In the genomic region with DNA sequence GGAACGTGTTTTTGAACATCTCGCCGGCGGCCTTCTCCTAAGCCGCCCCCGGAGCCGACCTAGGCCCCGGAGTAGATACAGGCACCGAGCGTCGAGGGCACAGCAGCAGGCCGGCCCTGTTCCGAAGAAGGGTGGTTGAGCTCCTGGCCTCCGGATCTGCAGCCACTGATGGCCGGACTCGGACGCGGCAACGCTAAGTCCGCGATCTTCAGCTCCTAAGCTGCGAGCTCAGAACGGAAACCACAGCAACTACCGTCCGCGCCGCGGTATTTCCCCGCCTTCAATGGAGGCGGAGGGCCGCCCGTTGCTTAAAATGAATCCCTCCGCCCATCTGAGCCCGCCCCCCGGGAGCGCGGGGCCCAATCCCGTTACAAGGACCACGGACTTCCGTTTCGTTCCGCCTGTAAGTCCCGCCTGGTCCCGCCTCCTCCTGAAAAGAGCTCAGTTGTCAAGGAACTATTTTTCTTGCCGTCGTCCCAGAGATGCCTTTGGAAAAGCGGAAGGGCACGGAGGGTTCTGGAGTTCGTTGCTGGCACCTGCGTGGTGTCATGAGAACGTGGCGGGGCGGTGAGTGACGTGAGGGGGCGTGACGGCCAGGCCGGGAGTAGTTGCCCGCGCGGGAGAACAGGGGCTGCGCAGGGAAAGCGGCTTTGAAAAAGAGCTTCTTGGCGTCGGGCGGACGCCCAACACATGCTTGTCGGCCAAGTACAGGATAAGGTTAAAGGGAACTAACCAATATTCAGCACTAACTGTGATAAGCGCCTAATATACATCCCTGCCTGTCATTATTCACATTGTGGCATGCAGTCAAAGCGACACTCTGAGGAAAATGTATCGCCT, we compare ENCODE assay signal across 1 cellular context.
TF ChIP-seq lines count a peak whose summit lies in the region.

TSS of gene CFAP20 (minus strand) at position 285 of the 840 bp plus-strand sequence. CDS start at position 19, 266 bp downstream.

TF ChIP-seq in H1, 55 proteins besides CTCF, POLR2A, EP300 and RAD21 (continues in another document):
- no peak for TF ChIP-seq ATF2 (IDR thresholded peaks at IDR 0.05; ENCODE audit: low read length)
- TF ChIP-seq EZH2 (IDR thresholded peaks at IDR 0.05; ENCODE audit: low read depth, low read length, severe bottlenecking): no peak
- TF ChIP-seq JUND (IDR thresholded peaks at IDR 0.05; ENCODE audit: low read length): no peak
- peak; percentile 89 for TF ChIP-seq POLR2AphosphoS5 (IDR thresholded peaks at IDR 0.05; ENCODE audit: low read depth, low read length)
- peak; percentile 92 for TF ChIP-seq TBP (IDR thresholded peaks at IDR 0.05; ENCODE audit: low read depth, low read length)
- peak; percentile 36 for TF ChIP-seq RBBP5 (IDR thresholded peaks at IDR 0.05; ENCODE audit: borderline replicate concordance, low read depth, low read length)
- TF ChIP-seq E2F6 (IDR thresholded peaks at IDR 0.05): peak; percentile 98
- TF ChIP-seq PHF8 (conservative IDR thresholded peaks at IDR 0.05; ENCODE audit: low read depth, low read length): peak; percentile 89
- TF ChIP-seq SIX5 (IDR thresholded peaks at IDR 0.05; ENCODE audit: low read depth, low read length): no peak
- peak; percentile 93 for TF ChIP-seq CHD2 (IDR thresholded peaks at IDR 0.05; ENCODE audit: low read length)
- TF ChIP-seq RNF2 (IDR thresholded peaks at IDR 0.05; ENCODE audit: borderline replicate concordance, low read depth, low read length, missing control alignments, poor library complexity, severe bottlenecking): no peak
- no peak for TF ChIP-seq CBX5 (IDR thresholded peaks at IDR 0.05; ENCODE audit: low read depth, low read length)
- TF ChIP-seq CREB1 (IDR thresholded peaks at IDR 0.05): peak; percentile 92
- TF ChIP-seq GTF2F1 (IDR thresholded peaks at IDR 0.05; ENCODE audit: borderline replicate concordance, low read depth, low read length): no peak
- TF ChIP-seq, protein P1, sequence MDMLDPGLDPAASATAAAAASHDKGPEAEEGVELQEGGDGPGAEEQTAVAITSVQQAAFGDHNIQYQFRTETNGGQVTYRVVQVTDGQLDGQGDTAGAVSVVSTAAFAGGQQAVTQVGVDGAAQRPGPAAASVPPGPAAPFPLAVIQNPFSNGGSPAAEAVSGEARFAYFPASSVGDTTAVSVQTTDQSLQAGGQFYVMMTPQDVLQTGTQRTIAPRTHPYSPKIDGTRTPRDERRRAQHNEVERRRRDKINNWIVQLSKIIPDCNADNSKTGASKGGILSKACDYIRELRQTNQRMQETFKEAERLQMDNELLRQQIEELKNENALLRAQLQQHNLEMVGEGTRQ (IDR thresholded peaks at IDR 0.05; ENCODE audit: low read length): no peak
- no peak for TF ChIP-seq NRF1 (IDR thresholded peaks at IDR 0.05; ENCODE audit: low read depth, low read length)
- peak; percentile 68; the same call in 1 of the 2 replicates for TF ChIP-seq GABPA (IDR thresholded peaks at IDR 0.05; ENCODE audit: borderline replicate concordance, insufficient read depth, low read length)
- TF ChIP-seq SP2 (IDR thresholded peaks at IDR 0.05; ENCODE audit: low read length): peak; percentile 48; the same call in 1 of the 2 replicates
- TF ChIP-seq POU5F1 (IDR thresholded peaks at IDR 0.05; ENCODE audit: low read depth, low read length): no peak
- peak; percentile 93 for TF ChIP-seq SP1 (IDR thresholded peaks at IDR 0.05; ENCODE audit: low read depth, low read length)
- TF ChIP-seq KDM4A (IDR thresholded peaks at IDR 0.05; ENCODE audit: low read depth, low read length, severe bottlenecking): peak; percentile 62
- no peak for TF ChIP-seq SIRT6 (IDR thresholded peaks at IDR 0.05; ENCODE audit: low read length)
- TF ChIP-seq YY1 (IDR thresholded peaks at IDR 0.05; ENCODE audit: low read depth, low read length): peak; percentile 80
- TF ChIP-seq, protein P2, sequence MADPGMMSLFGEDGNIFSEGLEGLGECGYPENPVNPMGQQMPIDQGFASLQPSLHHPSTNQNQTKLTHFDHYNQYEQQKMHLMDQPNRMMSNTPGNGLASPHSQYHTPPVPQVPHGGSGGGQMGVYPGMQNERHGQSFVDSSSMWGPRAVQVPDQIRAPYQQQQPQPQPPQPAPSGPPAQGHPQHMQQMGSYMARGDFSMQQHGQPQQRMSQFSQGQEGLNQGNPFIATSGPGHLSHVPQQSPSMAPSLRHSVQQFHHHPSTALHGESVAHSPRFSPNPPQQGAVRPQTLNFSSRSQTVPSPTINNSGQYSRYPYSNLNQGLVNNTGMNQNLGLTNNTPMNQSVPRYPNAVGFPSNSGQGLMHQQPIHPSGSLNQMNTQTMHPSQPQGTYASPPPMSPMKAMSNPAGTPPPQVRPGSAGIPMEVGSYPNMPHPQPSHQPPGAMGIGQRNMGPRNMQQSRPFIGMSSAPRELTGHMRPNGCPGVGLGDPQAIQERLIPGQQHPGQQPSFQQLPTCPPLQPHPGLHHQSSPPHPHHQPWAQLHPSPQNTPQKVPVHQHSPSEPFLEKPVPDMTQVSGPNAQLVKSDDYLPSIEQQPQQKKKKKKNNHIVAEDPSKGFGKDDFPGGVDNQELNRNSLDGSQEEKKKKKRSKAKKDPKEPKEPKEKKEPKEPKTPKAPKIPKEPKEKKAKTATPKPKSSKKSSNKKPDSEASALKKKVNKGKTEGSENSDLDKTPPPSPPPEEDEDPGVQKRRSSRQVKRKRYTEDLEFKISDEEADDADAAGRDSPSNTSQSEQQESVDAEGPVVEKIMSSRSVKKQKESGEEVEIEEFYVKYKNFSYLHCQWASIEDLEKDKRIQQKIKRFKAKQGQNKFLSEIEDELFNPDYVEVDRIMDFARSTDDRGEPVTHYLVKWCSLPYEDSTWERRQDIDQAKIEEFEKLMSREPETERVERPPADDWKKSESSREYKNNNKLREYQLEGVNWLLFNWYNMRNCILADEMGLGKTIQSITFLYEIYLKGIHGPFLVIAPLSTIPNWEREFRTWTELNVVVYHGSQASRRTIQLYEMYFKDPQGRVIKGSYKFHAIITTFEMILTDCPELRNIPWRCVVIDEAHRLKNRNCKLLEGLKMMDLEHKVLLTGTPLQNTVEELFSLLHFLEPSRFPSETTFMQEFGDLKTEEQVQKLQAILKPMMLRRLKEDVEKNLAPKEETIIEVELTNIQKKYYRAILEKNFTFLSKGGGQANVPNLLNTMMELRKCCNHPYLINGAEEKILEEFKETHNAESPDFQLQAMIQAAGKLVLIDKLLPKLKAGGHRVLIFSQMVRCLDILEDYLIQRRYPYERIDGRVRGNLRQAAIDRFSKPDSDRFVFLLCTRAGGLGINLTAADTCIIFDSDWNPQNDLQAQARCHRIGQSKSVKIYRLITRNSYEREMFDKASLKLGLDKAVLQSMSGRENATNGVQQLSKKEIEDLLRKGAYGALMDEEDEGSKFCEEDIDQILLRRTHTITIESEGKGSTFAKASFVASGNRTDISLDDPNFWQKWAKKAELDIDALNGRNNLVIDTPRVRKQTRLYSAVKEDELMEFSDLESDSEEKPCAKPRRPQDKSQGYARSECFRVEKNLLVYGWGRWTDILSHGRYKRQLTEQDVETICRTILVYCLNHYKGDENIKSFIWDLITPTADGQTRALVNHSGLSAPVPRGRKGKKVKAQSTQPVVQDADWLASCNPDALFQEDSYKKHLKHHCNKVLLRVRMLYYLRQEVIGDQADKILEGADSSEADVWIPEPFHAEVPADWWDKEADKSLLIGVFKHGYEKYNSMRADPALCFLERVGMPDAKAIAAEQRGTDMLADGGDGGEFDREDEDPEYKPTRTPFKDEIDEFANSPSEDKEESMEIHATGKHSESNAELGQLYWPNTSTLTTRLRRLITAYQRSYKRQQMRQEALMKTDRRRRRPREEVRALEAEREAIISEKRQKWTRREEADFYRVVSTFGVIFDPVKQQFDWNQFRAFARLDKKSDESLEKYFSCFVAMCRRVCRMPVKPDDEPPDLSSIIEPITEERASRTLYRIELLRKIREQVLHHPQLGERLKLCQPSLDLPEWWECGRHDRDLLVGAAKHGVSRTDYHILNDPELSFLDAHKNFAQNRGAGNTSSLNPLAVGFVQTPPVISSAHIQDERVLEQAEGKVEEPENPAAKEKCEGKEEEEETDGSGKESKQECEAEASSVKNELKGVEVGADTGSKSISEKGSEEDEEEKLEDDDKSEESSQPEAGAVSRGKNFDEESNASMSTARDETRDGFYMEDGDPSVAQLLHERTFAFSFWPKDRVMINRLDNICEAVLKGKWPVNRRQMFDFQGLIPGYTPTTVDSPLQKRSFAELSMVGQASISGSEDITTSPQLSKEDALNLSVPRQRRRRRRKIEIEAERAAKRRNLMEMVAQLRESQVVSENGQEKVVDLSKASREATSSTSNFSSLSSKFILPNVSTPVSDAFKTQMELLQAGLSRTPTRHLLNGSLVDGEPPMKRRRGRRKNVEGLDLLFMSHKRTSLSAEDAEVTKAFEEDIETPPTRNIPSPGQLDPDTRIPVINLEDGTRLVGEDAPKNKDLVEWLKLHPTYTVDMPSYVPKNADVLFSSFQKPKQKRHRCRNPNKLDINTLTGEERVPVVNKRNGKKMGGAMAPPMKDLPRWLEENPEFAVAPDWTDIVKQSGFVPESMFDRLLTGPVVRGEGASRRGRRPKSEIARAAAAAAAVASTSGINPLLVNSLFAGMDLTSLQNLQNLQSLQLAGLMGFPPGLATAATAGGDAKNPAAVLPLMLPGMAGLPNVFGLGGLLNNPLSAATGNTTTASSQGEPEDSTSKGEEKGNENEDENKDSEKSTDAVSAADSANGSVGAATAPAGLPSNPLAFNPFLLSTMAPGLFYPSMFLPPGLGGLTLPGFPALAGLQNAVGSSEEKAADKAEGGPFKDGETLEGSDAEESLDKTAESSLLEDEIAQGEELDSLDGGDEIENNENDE (IDR thresholded peaks at IDR 0.05; ENCODE audit: insufficient replicate concordance, low read length): no peak
- peak; percentile 99 for TF ChIP-seq HDAC2 (IDR thresholded peaks at IDR 0.05; ENCODE audit: borderline replicate concordance in 1 of 2, low read depth in 2 of 2, low read length in 2 of 2)
- no peak; the same call in 1 of the 2 replicates for TF ChIP-seq BRCA1 (IDR thresholded peaks at IDR 0.05; ENCODE audit: low read depth, low read length)
- peak; percentile 72 for TF ChIP-seq ASH2L (IDR thresholded peaks at IDR 0.05; ENCODE audit: low read length)
- TF ChIP-seq NANOG (IDR thresholded peaks at IDR 0.05; ENCODE audit: insufficient read depth, low read depth, low read length, poor library complexity, severe bottlenecking): no peak
- TF ChIP-seq, protein P3, sequence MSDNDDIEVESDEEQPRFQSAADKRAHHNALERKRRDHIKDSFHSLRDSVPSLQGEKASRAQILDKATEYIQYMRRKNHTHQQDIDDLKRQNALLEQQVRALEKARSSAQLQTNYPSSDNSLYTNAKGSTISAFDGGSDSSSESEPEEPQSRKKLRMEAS (IDR thresholded peaks at IDR 0.05): peak; percentile 97
- peak; percentile 92 for TF ChIP-seq TAF1 (IDR thresholded peaks at IDR 0.05; ENCODE audit: low read depth, low read length)
- no peak for TF ChIP-seq KDM5A (IDR thresholded peaks at IDR 0.05; ENCODE audit: low read length)
- TF ChIP-seq MAFK (IDR thresholded peaks at IDR 0.05; ENCODE audit: low read depth, low read length): no peak
- TF ChIP-seq KDM1A (IDR thresholded peaks at IDR 0.05; ENCODE audit: borderline replicate concordance, low read length): peak; percentile 63; the same call in 1 of the 2 replicates
- TF ChIP-seq BACH1 (IDR thresholded peaks at IDR 0.05; ENCODE audit: low read length): peak; percentile 90
- TF ChIP-seq SRF (IDR thresholded peaks at IDR 0.05; ENCODE audit: low read depth, low read length): no peak
- TF ChIP-seq HDAC6 (IDR thresholded peaks at IDR 0.05; ENCODE audit: low read depth, low read length): no peak
- TF ChIP-seq TEAD4 (IDR thresholded peaks at IDR 0.05; ENCODE audit: low read depth, low read length): no peak; the same call in 1 of the 2 replicates
- TF ChIP-seq SP4 (IDR thresholded peaks at IDR 0.05; ENCODE audit: low read length): no peak; the same call in none of the 2 replicates
- no peak for TF ChIP-seq JUN (IDR thresholded peaks at IDR 0.05; ENCODE audit: low read depth, low read length)
- no peak for TF ChIP-seq CHD1 (IDR thresholded peaks at IDR 0.05; ENCODE audit: low read depth, low read length)
- TF ChIP-seq SUZ12 (IDR thresholded peaks at IDR 0.05; ENCODE audit: low read length): no peak; the same call in 1 of the 2 replicates
- no peak for TF ChIP-seq FOSL1 (IDR thresholded peaks at IDR 0.05; ENCODE audit: insufficient read depth, low read depth, low read length)
- TF ChIP-seq ZNF274 (IDR thresholded peaks at IDR 0.05; ENCODE audit: borderline replicate concordance, extremely low read depth, low read length): no peak
- no peak for TF ChIP-seq CBX8 (IDR thresholded peaks at IDR 0.05; ENCODE audit: borderline replicate concordance, low read depth, low read length)
- no peak for TF ChIP-seq CTBP2 (IDR thresholded peaks at IDR 0.05; ENCODE audit: borderline replicate concordance, insufficient read depth, insufficient read length, low read length)
- TF ChIP-seq TCF12 (IDR thresholded peaks at IDR 0.05; ENCODE audit: low read depth, low read length): 0 out of 2 replicates have a peak, but pooled peaks have one; percentile 24
- TF ChIP-seq RFX5 (IDR thresholded peaks at IDR 0.05; ENCODE audit: borderline replicate concordance, low read depth, low read length): no peak
- TF ChIP-seq EGR1 (IDR thresholded peaks at IDR 0.05; ENCODE audit: borderline replicate concordance, low read depth, low read length): peak; percentile 68; the same call in 1 of the 2 replicates
- no peak for TF ChIP-seq CEBPB (IDR thresholded peaks at IDR 0.05; ENCODE audit: low read depth, low read length)
- no peak for TF ChIP-seq SAP30 (IDR thresholded peaks at IDR 0.05; ENCODE audit: insufficient read depth, insufficient replicate concordance, low read length)
- no peak for TF ChIP-seq ATF3 (IDR thresholded peaks at IDR 0.05; ENCODE audit: insufficient read depth, low read depth, low read length)
- TF ChIP-seq TAF7 (optimal IDR thresholded peaks at IDR 0.05; ENCODE audit: borderline replicate concordance, low read depth, low read length): peak; percentile 55
- TF ChIP-seq BCL11A (IDR thresholded peaks at IDR 0.05; ENCODE audit: low read depth in 2 of 2, low read length in 2 of 2): no peak
- TF ChIP-seq RXRA (IDR thresholded peaks at IDR 0.05; ENCODE audit: insufficient read depth, low read depth, low read length): no peak
